ENCODE assay signal across 25 cellular contexts in the genomic region with DNA sequence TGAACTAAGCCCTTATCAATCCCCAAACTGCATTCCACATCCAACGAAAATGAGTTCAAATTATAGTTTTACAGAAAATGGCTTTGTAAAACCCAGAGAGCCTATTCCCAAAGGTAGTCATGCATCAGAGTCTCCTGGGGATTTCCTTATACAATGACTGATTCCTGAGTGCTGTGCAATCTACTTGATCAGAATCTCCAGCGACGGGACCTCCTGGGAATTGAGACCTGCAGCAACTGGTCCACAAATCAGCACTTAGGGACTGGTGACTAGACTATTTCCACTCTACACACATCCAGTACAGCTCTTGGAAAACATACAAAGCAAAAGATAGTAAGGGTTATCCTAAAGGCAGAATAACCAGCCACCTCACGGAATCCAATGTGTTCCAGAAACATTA.
"Had no signal": no experiment of that assay in that cellular context is flagged by ENCODE, and none has a peak within 500 bp of the region (broad histone marks: within the 10 kb centered on the region; RNA-seq: fewer than 3 reads in every experiment).

No MANE protein-coding gene starts in this region.

- H3K4me1 ChIP-seq: body of pancreas, SJCRH30 had no signal

- ATAC-seq: activated CD4-positive, alpha-beta T cell treated with anti-CD3 and anti-CD28 coated beads for 36 hours; activated CD8-positive, alpha-beta T cell treated with anti-CD3 and anti-CD28 coated beads, Interleukin-2, amount 10 ng/mL, durations not matched to agents 7 days and 5 days; body of pancreas; Panc1 had no signal

- DNase-seq: activated CD4-positive, alpha-beta T cell treated with anti-CD3 and anti-CD28 coated beads for 36 hours; activated CD4-positive, alpha-beta T cell treated with anti-CD3 and anti-CD28 coated beads, Interleukin-2, amount 10 ng/mL, durations not matched to agents 7 days and 5 days; activated CD4-positive, alpha-beta T cell treated with anti-CD3 and anti-CD28 coated beads, Interleukin-2, amount 50 U/mL, for 48 hours; activated CD8-positive, alpha-beta T cell treated with anti-CD3 and anti-CD28 coated beads, Interleukin-2, amount 10 ng/mL, durations not matched to agents 7 days and 5 days; activated gamma-delta T cell; activated naive CD4-positive, alpha-beta T cell treated with Interleukin-2 at 50 U/mL for 16 hours; activated naive CD8-positive, alpha-beta T cell treated with anti-CD3 and anti-CD28 coated beads, Interleukin-2, amount 10 ng/mL, durations not matched to agents 7 days and 5 days; activated T-cell treated with anti-CD3 and anti-CD28 coated beads, Interleukin-2, amount 50 U/mL, for 24 hours; body of pancreas; caudate nucleus; cerebellar nuclear complex; Kasumi-1; KBM-7; MG63; MV-4-11; NCI-H1092; NCI-H1694; NCI-H2029; NCI-H226; NCI-H446 treated with DMSO at 0.1 percent for 48 hours; NCI-H524; SHP77; SJCRH30; SK-N-SH had no signal

- H3K27ac ChIP-seq: body of pancreas, SJCRH30 had no signal

- H3K9me3 ChIP-seq: body of pancreas, MG63, SJCRH30, SK-N-SH had no signal

- H3K27me3 ChIP-seq: body of pancreas, MG63, SJCRH30 had no signal

- H3K4me3 ChIP-seq: body of pancreas, MG63, SJCRH30 had no signal

- H3K36me3 ChIP-seq: MG63, SJCRH30 had no signal
